Comparison of ENCODE assay signal across 20 cellular contexts in the genomic region with DNA sequence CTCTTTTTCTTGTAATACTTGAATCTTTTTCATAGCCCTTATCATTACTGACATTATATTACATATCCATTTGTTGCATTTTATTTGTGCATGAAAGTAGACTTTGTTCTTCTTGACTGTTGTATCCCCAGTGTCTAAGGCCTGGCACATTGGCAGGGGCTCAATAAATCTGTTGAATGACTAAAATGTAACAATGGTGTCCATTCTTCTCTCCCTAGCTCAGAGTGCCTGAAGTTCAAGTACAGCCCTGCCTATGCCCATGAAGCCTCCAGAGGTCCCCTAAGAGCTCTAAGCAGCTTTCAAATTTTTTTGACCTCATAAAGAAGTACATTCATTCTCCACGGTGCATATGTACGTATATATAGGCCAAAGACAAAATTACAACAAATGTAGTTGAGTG. TPM values are rescaled to one million over a fixed set of nuclear protein-coding genes. Genes with fewer than 3 reads are reported as not detected.
DNase-seq lines count a peak whose midpoint lies in the region; ATAC-seq and TF ChIP-seq lines count a peak whose summit lies in the region.
"Had no signal": no experiment of that assay in that cellular context is flagged by ENCODE, and none has a peak within 500 bp of the region (broad histone marks: within the 10 kb centered on the region; RNA-seq: fewer than 3 reads in every experiment).

No MANE protein-coding gene starts in this region.

- intact Hi-C loops in breast epithelium (cut with DNase I; ENCODE audit: low total_unique reads) (no loop called here), MCF 10A (cut with micrococcal nuclease) (no loop called here), testis (cut with DNase I; ENCODE audit: low total_unique reads) (no loop called here), ovary (cut with DNase I) (no loop called here)
- intact Hi-C loops in activated T-helper 1 cell treated with anti-CD3 and anti-CD28 coated beads, Interleukin-12 subunit alpha, Interleukin-12 subunit beta, Interleukin-2, Interleukin-4 antibody, amounts not matched to agents 30 ng/mL and 10 ng/mL and 1 ng/mL, durations not matched to agents 14 hours and 24 hours and 36 hours (cut with micrococcal nuclease) = no loop called here

- POLR2A ChIA-PET in MCF 10A (lab: Yijun Ruan, JAX) = no interaction called here

- H3K36me3 Mint-ChIP-seq in MCF 10A (ENCODE audit: insufficient read depth, unreplicated experiment) (no peaks in the 10 kb centered on the region), mesothelial cell of epicardium (no peaks in the 10 kb centered on the region)
- H3K36me3 Mint-ChIP-seq in activated T-helper 1 cell treated with anti-CD3 and anti-CD28 coated beads, Interleukin-12 subunit alpha, Interleukin-12 subunit beta, Interleukin-2, Interleukin-4 antibody, amounts not matched to agents 30 ng/mL and 10 ng/mL and 1 ng/mL, durations not matched to agents 14 hours and 24 hours and 36 hours (ENCODE audit: low read depth) = no peaks in the 10 kb centered on the region
- H3K36me3 Mint-ChIP-seq: WTC11 had no signal

- H3K27me3 ChIP-seq in breast epithelium = no peaks in the 10 kb centered on the region
- H3K27me3 ChIP-seq in testis = no peaks in the 10 kb centered on the region
- no peaks in the 10 kb centered on the region for H3K27me3 ChIP-seq in ovary
- H3K27me3 ChIP-seq: adrenal gland had no signal

- ATAC-seq in left lobe of liver (no peak), GM21576 (IDR thresholded peaks at IDR 0.05; ENCODE audit: unreplicated experiment) (no peak)
- ATAC-seq: PC-3, WTC11 had no signal

- no TSS peak for BruUV-seq in MCF 10A (replicated peaks; lab: Mats Ljungman, UMichigan)

- H3K27me3 Mint-ChIP-seq in MCF 10A (ENCODE audit: insufficient read depth, unreplicated experiment) (peaks cover 5% of the 10 kb centered on the region), mesothelial cell of epicardium (ENCODE audit: low read depth) (peaks cover 23% of the 10 kb centered on the region)
- H3K27me3 Mint-ChIP-seq in activated T-helper 1 cell treated with anti-CD3 and anti-CD28 coated beads, Interleukin-12 subunit alpha, Interleukin-12 subunit beta, Interleukin-2, Interleukin-4 antibody, amounts not matched to agents 30 ng/mL and 10 ng/mL and 1 ng/mL, durations not matched to agents 14 hours and 24 hours and 36 hours (ENCODE audit: insufficient read depth) = no peaks in the 10 kb centered on the region

- H3K27ac ChIP-seq in breast epithelium (peak overlapping the region; percentile 60 to 86), testis (peak overlapping the region; percentile 41 to 58), ovary (no peak overlapping the region)
- H3K27ac ChIP-seq: SJCRH30 had no signal

- H3K36me3 ChIP-seq in breast epithelium (no peaks in the 10 kb centered on the region), testis (ENCODE audit: low read depth, missing control alignments) (no peaks in the 10 kb centered on the region), ovary (no peaks in the 10 kb centered on the region)
- H3K36me3 ChIP-seq: adrenal gland, SJCRH30 had no signal

- DNase-seq in breast epithelium (ENCODE audit: low spot score in 2 of 2) = no peak
- no peak for DNase-seq in MCF 10A (ENCODE audit: unreplicated experiment)
- no peak for DNase-seq in activated T-helper 1 cell treated with anti-CD3 and anti-CD28 coated beads, Interleukin-12 subunit alpha, Interleukin-12 subunit beta, Interleukin-2, Interleukin-4 antibody, amounts not matched to agents 30 ng/mL and 10 ng/mL and 1 ng/mL, durations not matched to agents 14 hours and 24 hours and 36 hours (ENCODE audit: low spot score)
- DNase-seq in mesothelial cell of epicardium (ENCODE audit: low spot score in 2 of 2, unreplicated experiment in 2 of 2) = no peak
- DNase-seq in testis = peak; percentile 83
- DNase-seq in ovary = no peak
- DNase-seq in left lobe of liver (ENCODE audit: low spot score) = no peak
- DNase-seq: CD4-positive, alpha-beta T cell; HCEC 1CT; NCI-H1417 treated with DMSO at 0.1 percent for 48 hours; NCI-H748 treated with DMSO at 0.1 percent for 48 hours; PC-3 had no signal

- H3K9me3 Mint-ChIP-seq in MCF 10A (ENCODE audit: unreplicated experiment) (no peaks in the 10 kb centered on the region), mesothelial cell of epicardium (no peaks in the 10 kb centered on the region)
- peaks cover 3% of the 10 kb centered on the region for H3K9me3 Mint-ChIP-seq in activated T-helper 1 cell treated with anti-CD3 and anti-CD28 coated beads, Interleukin-12 subunit alpha, Interleukin-12 subunit beta, Interleukin-2, Interleukin-4 antibody, amounts not matched to agents 30 ng/mL and 10 ng/mL and 1 ng/mL, durations not matched to agents 14 hours and 24 hours and 36 hours
- H3K9me3 Mint-ChIP-seq: CD4-positive, alpha-beta T cell; WTC11 had no signal

- H3K9me3 ChIP-seq in breast epithelium = no peaks in the 10 kb centered on the region
- H3K9me3 ChIP-seq in testis = no peaks in the 10 kb centered on the region
- H3K9me3 ChIP-seq in ovary = no peaks in the 10 kb centered on the region
- H3K9me3 ChIP-seq: adrenal gland, SJCRH30 had no signal

- peaks cover 13% of the 10 kb centered on the region for H3K4me1 Mint-ChIP-seq in MCF 10A (ENCODE audit: insufficient read depth, unreplicated experiment)
- H3K4me1 Mint-ChIP-seq in activated T-helper 1 cell treated with anti-CD3 and anti-CD28 coated beads, Interleukin-12 subunit alpha, Interleukin-12 subunit beta, Interleukin-2, Interleukin-4 antibody, amounts not matched to agents 30 ng/mL and 10 ng/mL and 1 ng/mL, durations not matched to agents 14 hours and 24 hours and 36 hours (ENCODE audit: low read depth) = peaks cover 70% of the 10 kb centered on the region
- peaks cover 29% of the 10 kb centered on the region for H3K4me1 Mint-ChIP-seq in mesothelial cell of epicardium

- H3K4me3 Mint-ChIP-seq in MCF 10A (ENCODE audit: unreplicated experiment) = no peak overlapping the region
- no peak overlapping the region for H3K4me3 Mint-ChIP-seq in activated T-helper 1 cell treated with anti-CD3 and anti-CD28 coated beads, Interleukin-12 subunit alpha, Interleukin-12 subunit beta, Interleukin-2, Interleukin-4 antibody, amounts not matched to agents 30 ng/mL and 10 ng/mL and 1 ng/mL, durations not matched to agents 14 hours and 24 hours and 36 hours
- no peak overlapping the region for H3K4me3 Mint-ChIP-seq in mesothelial cell of epicardium
- H3K4me3 Mint-ChIP-seq: CD4-positive, alpha-beta T cell; WTC11 had no signal

- H3K4me1 ChIP-seq in breast epithelium = no peaks in the 10 kb centered on the region
- H3K4me1 ChIP-seq in testis = peaks cover 16% of the 10 kb centered on the region
- H3K4me1 ChIP-seq in ovary (ENCODE audit: insufficient read depth) = peaks cover 2% of the 10 kb centered on the region

- TF ChIP-seq EP300 in ovary (IDR thresholded peaks at IDR 0.05) = no peak

- 55 to 57% methylated on average over 2 of the region's 2 CpGs for WGBS in testis, 2 donors
- WGBS in ovary, 3 donors = 51 to 56% (median 53%) methylated on average over 2 of the region's 2 CpGs

- no peak overlapping the region for H3K4me3 ChIP-seq in breast epithelium
- no peak overlapping the region for H3K4me3 ChIP-seq in testis
- H3K4me3 ChIP-seq in ovary = no peak overlapping the region
- H3K4me3 ChIP-seq: adrenal gland, SJCRH30 had no signal

- H3K27ac Mint-ChIP-seq in MCF 10A (ENCODE audit: low read depth, unreplicated experiment) = no peak overlapping the region
- peak overlapping the region; percentile 72 for H3K27ac Mint-ChIP-seq in activated T-helper 1 cell treated with anti-CD3 and anti-CD28 coated beads, Interleukin-12 subunit alpha, Interleukin-12 subunit beta, Interleukin-2, Interleukin-4 antibody, amounts not matched to agents 30 ng/mL and 10 ng/mL and 1 ng/mL, durations not matched to agents 14 hours and 24 hours and 36 hours
- peak overlapping the region; percentile 36 for H3K27ac Mint-ChIP-seq in mesothelial cell of epicardium
- H3K27ac Mint-ChIP-seq: CD4-positive, alpha-beta T cell; WTC11 had no signal

- CTCF ChIA-PET in MCF 10A (lab: Yijun Ruan, JAX) = interaction anchor here (1.0 to 1.2 kb wide), 2 partner anchors 12 to 13 kb away, joined by 3 read pairs; no protein-coding TSS in a partner anchor

- TF ChIP-seq POLR2A in breast epithelium (IDR thresholded peaks at IDR 0.05) = no peak
- TF ChIP-seq POLR2A in testis (IDR thresholded peaks at IDR 0.05) = no peak
- no peak for TF ChIP-seq POLR2A in ovary (IDR thresholded peaks at IDR 0.05)

- no peak for TF ChIP-seq CTCF in breast epithelium (IDR thresholded peaks at IDR 0.05)
- TF ChIP-seq CTCF in MCF 10A (IDR thresholded peaks at IDR 0.05; ENCODE audit: unreplicated experiment) = no peak
- no peak for TF ChIP-seq CTCF in mesothelial cell of epicardium (IDR thresholded peaks at IDR 0.05; ENCODE audit: unreplicated experiment)
- no peak for TF ChIP-seq CTCF in testis (IDR thresholded peaks at IDR 0.05)
- no peak for TF ChIP-seq CTCF in ovary (IDR thresholded peaks at IDR 0.05)

RNA-seq across cellular contexts. Expression of a gene that starts 4.2 kb away (rescaled TPM):
- total RNA-seq in breast epithelium (10 to 100 TPM in 2 of 3 donors, 1 to 10 TPM in 1; 1.1 to 35.3 (median 27.9) TPM), MCF 10A (2022) (0.17 and 0.21 TPM in 2 replicates), mesothelial cell of epicardium (3.4 to 4.3 TPM (median 4.3 TPM) in 3 replicates), testis (10 to 100 TPM in 1 of 2 donors, 1 to 10 TPM in 1; 8.8 to 14.2 TPM), ovary (1 to 10 TPM in 1 of 7 donors, under 1 TPM in 5, not detected in 1; 0.10 to 6.9 (median 0.41) TPM), left lobe of liver (0.33 TPM)
- 12.3 and 12.8 TPM in 2 replicates for total RNA-seq in activated T-helper 1 cell treated with anti-CD3 and anti-CD28 coated beads, Interleukin-12 subunit alpha, Interleukin-12 subunit beta, Interleukin-2, Interleukin-4 antibody, amounts not matched to agents 30 ng/mL and 10 ng/mL and 1 ng/mL, durations not matched to agents 14 hours and 24 hours and 36 hours
- polyA plus RNA-seq in testis (ENCODE audit: insufficient read depth, low read depth, low replicate concordance) (4.5 TPM), ovary (under 1 TPM; 0.11 to 0.47 TPM)
- total RNA-seq: CD4-positive, alpha-beta T cell; M059J; myocyte had no signal
- polyA plus RNA-seq: AG04450 had no signal

RNA-seq across cellular contexts. Expression of a gene that starts 5.1 kb away (rescaled TPM):
- 1 to 10 TPM; 1.9 to 4.0 (median 3.6) TPM for total RNA-seq in breast epithelium
- total RNA-seq in MCF 10A (2022) = 2.3 and 2.9 TPM in 2 replicates
- 1.9 and 2.2 TPM in 2 replicates for total RNA-seq in activated T-helper 1 cell treated with anti-CD3 and anti-CD28 coated beads, Interleukin-12 subunit alpha, Interleukin-12 subunit beta, Interleukin-2, Interleukin-4 antibody, amounts not matched to agents 30 ng/mL and 10 ng/mL and 1 ng/mL, durations not matched to agents 14 hours and 24 hours and 36 hours
- 4.1 to 4.5 TPM (median 4.2 TPM) in 3 replicates for total RNA-seq in mesothelial cell of epicardium
- total RNA-seq in testis = 10 to 100 TPM in 1 of 2 donors, 1 to 10 TPM in 1; 6.8 to 10.2 TPM
- polyA plus RNA-seq in testis (ENCODE audit: insufficient read depth, low read depth, low replicate concordance) = 18.2 TPM
- total RNA-seq in ovary = 1 to 10 TPM; 1.7 to 5.3 (median 3.4) TPM
- polyA plus RNA-seq in ovary = 1 to 10 TPM; 1.9 to 4.6 TPM
- total RNA-seq in left lobe of liver = 3.0 TPM

RNA-seq across cellular contexts. Expression of a gene that starts 31.6 kb away (rescaled TPM):
- total RNA-seq in breast epithelium (10 to 100 TPM; 24.5 to 66.9 (median 54.1) TPM), MCF 10A (2022) (10.1 and 11.5 TPM in 2 replicates), mesothelial cell of epicardium (26.9 to 30.8 TPM (median 27.7 TPM) in 3 replicates), testis (10 to 100 TPM; 22.9 to 32.9 TPM), ovary (10 to 100 TPM; 15.4 to 23.9 (median 21.1) TPM), left lobe of liver (76.9 TPM)
- total RNA-seq in activated T-helper 1 cell treated with anti-CD3 and anti-CD28 coated beads, Interleukin-12 subunit alpha, Interleukin-12 subunit beta, Interleukin-2, Interleukin-4 antibody, amounts not matched to agents 30 ng/mL and 10 ng/mL and 1 ng/mL, durations not matched to agents 14 hours and 24 hours and 36 hours = 15.7 and 18.5 TPM in 2 replicates
- polyA plus RNA-seq in testis (ENCODE audit: insufficient read depth, low read depth, low replicate concordance) (13.8 TPM), ovary (10 to 100 TPM in 1 of 2 donors, 1 to 10 TPM in 1; 8.9 to 24.9 TPM)

RNA-seq across cellular contexts. Expression of a gene that starts 42.0 kb away (rescaled TPM):
- total RNA-seq in breast epithelium (1 to 10 TPM in 1 of 3 donors, under 1 TPM in 1, not detected in 1; 0.98 to 3.5 TPM), MCF 10A (2022) (not detected in 2 replicates), mesothelial cell of epicardium (0.16 to 0.53 TPM (median 0.29 TPM) in 3 replicates), testis (1 to 10 TPM; 1.7 to 1.9 TPM), ovary (1 to 10 TPM in 1 of 7 donors, under 1 TPM in 2, not detected in 4; 0.38 to 1.3 (median 0.57) TPM), left lobe of liver (0.20 TPM)
- not detected in 2 replicates for total RNA-seq in activated T-helper 1 cell treated with anti-CD3 and anti-CD28 coated beads, Interleukin-12 subunit alpha, Interleukin-12 subunit beta, Interleukin-2, Interleukin-4 antibody, amounts not matched to agents 30 ng/mL and 10 ng/mL and 1 ng/mL, durations not matched to agents 14 hours and 24 hours and 36 hours
- polyA plus RNA-seq in testis (ENCODE audit: insufficient read depth, low read depth, low replicate concordance) (7.5 TPM), ovary (under 1 TPM in 1 of 2 donors, not detected in 1; 0.06 TPM)
- total RNA-seq: adrenal gland, liver, M059J, myocyte, PC-3, SJCRH30 had no signal
- polyA plus RNA-seq: AG04450 had no signal

RNA-seq across cellular contexts. Expression of a gene that starts 55.9 kb away (rescaled TPM):
- total RNA-seq in breast epithelium = 10 to 100 TPM; 27.4 to 28.5 (median 28.3) TPM
- total RNA-seq in MCF 10A (2022) = 6.6 and 7.8 TPM in 2 replicates
- 23.0 and 23.7 TPM in 2 replicates for total RNA-seq in activated T-helper 1 cell treated with anti-CD3 and anti-CD28 coated beads, Interleukin-12 subunit alpha, Interleukin-12 subunit beta, Interleukin-2, Interleukin-4 antibody, amounts not matched to agents 30 ng/mL and 10 ng/mL and 1 ng/mL, durations not matched to agents 14 hours and 24 hours and 36 hours
- 42.9 to 45.6 TPM (median 44.2 TPM) in 3 replicates for total RNA-seq in mesothelial cell of epicardium
- total RNA-seq in testis = 10 to 100 TPM; 52.8 to 58.6 TPM
- 44.8 TPM for polyA plus RNA-seq in testis (ENCODE audit: insufficient read depth, low read depth, low replicate concordance)
- total RNA-seq in ovary = 10 to 100 TPM; 14.3 to 59.3 (median 34.7) TPM
- polyA plus RNA-seq in ovary = 10 to 100 TPM; 46.8 to 57.0 TPM
- total RNA-seq in left lobe of liver = 152 TPM

Comparison
In these comparisons a context has a peak if more than half of its experiments do, and no peak if none do; other contexts are left out.
1. H3K27ac ChIP-seq: peak in breast epithelium (2 of 2) and testis (2 of 2); none in ovary (0 of 2).